ENCODE assay signal across 8 cellular contexts in the genomic region with DNA sequence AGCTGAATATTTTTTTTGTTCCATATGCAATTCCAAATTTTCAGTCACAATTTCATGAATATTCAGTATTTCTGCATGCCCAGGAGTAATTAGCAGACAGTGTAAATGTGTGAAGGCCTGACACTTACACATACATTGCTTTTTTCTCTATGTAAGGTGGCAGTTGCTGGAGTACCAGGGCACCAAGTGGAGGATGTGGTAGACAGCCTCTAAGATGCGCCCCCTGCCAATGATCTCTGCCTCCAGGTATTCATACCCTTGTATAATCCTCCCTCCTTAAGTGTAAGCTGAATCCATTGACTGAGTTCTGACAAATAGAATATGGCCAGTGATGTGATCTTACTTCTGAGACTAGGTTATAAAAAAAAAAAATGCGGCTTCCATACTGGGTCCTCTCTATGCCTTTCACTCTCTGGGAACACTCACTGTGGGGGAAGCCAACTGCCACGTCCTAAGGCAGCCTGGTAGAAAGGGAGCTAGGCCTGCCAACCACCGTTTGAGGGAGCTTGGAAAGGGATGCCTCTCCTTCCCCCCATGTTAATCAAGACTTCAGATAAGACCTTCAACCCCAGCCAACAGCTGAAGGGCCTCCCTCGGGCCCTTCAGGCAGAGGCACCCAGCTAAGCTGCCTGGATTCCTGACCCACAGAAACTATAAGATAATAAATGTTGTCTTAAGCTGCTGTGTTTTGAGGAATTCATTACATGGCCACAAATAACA.
DNase-seq lines count a peak whose midpoint lies in the region; ATAC-seq and TF ChIP-seq lines count a peak whose summit lies in the region.

No MANE protein-coding gene starts in this region.

- H3K4me2 ChIP-seq in BLaER1 treated with 17β-estradiol and CSF1 and Interleukin-3, amounts not matched to agents 10 nM and 100 nM = peak overlapping the region; percentile 88 to 99 (median 97); a peak in 21 of 22 replicates
- H3K4me2 ChIP-seq in parathyroid adenoma (ENCODE audit: low read length) = peak overlapping the region; percentile 41

- no peak for TF ChIP-seq POLR2A in esophagus muscularis mucosa (IDR thresholded peaks at IDR 0.05; ENCODE audit: low read depth)

- H3K4me1 ChIP-seq in BLaER1 treated with 17β-estradiol and CSF1 and Interleukin-3, amounts not matched to agents 10 nM and 100 nM = peaks cover 47 to 54% (median 49%) of the 10 kb centered on the region in 10 experiments
- peaks cover 52% of the 10 kb centered on the region for H3K4me1 ChIP-seq in SJCRH30
- peaks cover 57 to 76% (median 66%) of the 10 kb centered on the region in 4 donors for H3K4me1 ChIP-seq in esophagus muscularis mucosa
- H3K4me1 ChIP-seq in parathyroid adenoma = peaks cover 58% of the 10 kb centered on the region

- H3K79me2 ChIP-seq in parathyroid adenoma = peaks cover 6% of the 10 kb centered on the region

- H3K27ac ChIP-seq in BLaER1 treated with 17β-estradiol and CSF1 and Interleukin-3, amounts not matched to agents 10 nM and 100 nM = peak overlapping the region in 5 of 11 experiments; percentile 11 to 99 (median 98); a peak in 3 of 22 replicates
- H3K27ac ChIP-seq in SJCRH30 (peak overlapping the region; percentile 96), esophagus muscularis mucosa (replicated peaks in 1 of 4) (peak overlapping the region; percentile 97 to 99 (median 99)), parathyroid adenoma (peak overlapping the region; percentile 100)

- intact Hi-C loops in esophagus muscularis mucosa (cut with DNase I) = no loop called here

- peaks cover 0 to 18% (median 10%) of the 10 kb centered on the region in 11 experiments; a peak in 11 of 22 replicates for H4K20me1 ChIP-seq in BLaER1 treated with 17β-estradiol and CSF1 and Interleukin-3, amounts not matched to agents 10 nM and 100 nM

- peak overlapping the region in 2 of 10 experiments; percentile 85 to 89; a peak in 1 of 20 replicates for H3K4me3 ChIP-seq in BLaER1 treated with 17β-estradiol and CSF1 and Interleukin-3, amounts not matched to agents 10 nM and 100 nM
- peak overlapping the region; percentile 71 for H3K4me3 ChIP-seq in SJCRH30
- peak overlapping the region; percentile 5 to 37 (median 10) for H3K4me3 ChIP-seq in esophagus muscularis mucosa
- no peak overlapping the region for H3K4me3 ChIP-seq in parathyroid adenoma (ENCODE audit: low read depth, low read length)

- TF ChIP-seq CTCF in esophagus muscularis mucosa (IDR thresholded peaks at IDR 0.05) (no peak), parathyroid adenoma (IDR thresholded peaks at IDR 0.05) (no peak), omental fat pad (IDR thresholded peaks at IDR 0.05) (no peak)

- H3K9ac ChIP-seq in BLaER1 treated with 17β-estradiol and CSF1 and Interleukin-3, amounts not matched to agents 10 nM and 100 nM = peak overlapping the region in 2 of 11 experiments; percentile 98 to 99; a peak in 3 of 22 replicates
- no peak overlapping the region for H3K9ac ChIP-seq in parathyroid adenoma

- H3K36me3 ChIP-seq in BLaER1 treated with 17β-estradiol and CSF1 and Interleukin-3, amounts not matched to agents 10 nM and 100 nM = no peaks in the 10 kb centered on the region
- H3K36me3 ChIP-seq in SJCRH30 (no peaks in the 10 kb centered on the region), esophagus muscularis mucosa (no peaks in the 10 kb centered on the region), parathyroid adenoma (ENCODE audit: control insufficient read depth, insufficient read depth, low read length) (no peaks in the 10 kb centered on the region)

- ATAC-seq in omental fat pad (ENCODE audit: low FRiP score) = no peak

- no peaks in the 10 kb centered on the region for H3K9me3 ChIP-seq in BLaER1 treated with 17β-estradiol and CSF1 and Interleukin-3, amounts not matched to agents 10 nM and 100 nM (replicated peaks in 1 of 11)
- H3K9me3 ChIP-seq in SJCRH30 (replicated peaks) (no peaks in the 10 kb centered on the region), esophagus muscularis mucosa (no peaks in the 10 kb centered on the region), parathyroid adenoma (ENCODE audit: control insufficient read depth, low read length) (no peaks in the 10 kb centered on the region)

- H3K27me3 ChIP-seq in BLaER1 treated with 17β-estradiol and CSF1 and Interleukin-3, amounts not matched to agents 10 nM and 100 nM = no peaks in the 10 kb centered on the region
- no peaks in the 10 kb centered on the region for H3K27me3 ChIP-seq in SJCRH30
- H3K27me3 ChIP-seq in esophagus muscularis mucosa = no peaks in the 10 kb centered on the region
- no peaks in the 10 kb centered on the region for H3K27me3 ChIP-seq in parathyroid adenoma (ENCODE audit: control insufficient read depth, insufficient read depth, low read length)

- 53% methylated on average over 5 of the region's 5 CpGs for WGBS in esophagus muscularis mucosa

- DNase-seq in SJCRH30 = peak; percentile 65 to 78
- DNase-seq in esophagus muscularis mucosa (ENCODE audit: extremely low spot score) = no peak
- no peak for DNase-seq in omental fat pad (ENCODE audit: low spot score)
- no peak for DNase-seq in MV-4-11 (lab: John Stamatoyannopoulos, UW)
- DNase-seq in NCI-H1436 treated with DMSO at 0.1 percent for 48 hours (lab: John Stamatoyannopoulos, UW) = no peak
- DNase-seq in NCI-H146 (lab: John Stamatoyannopoulos, UW) = no peak

- no peak for TF ChIP-seq EP300 in esophagus muscularis mucosa (IDR thresholded peaks at IDR 0.05)

- H2AFZ ChIP-seq in parathyroid adenoma = peak overlapping the region; percentile 53

Comparison
In these comparisons a context has a peak if more than half of its experiments do, and no peak if none do; other contexts are left out.
1. DNase-seq: peak in SJCRH30 (2 of 2); none in esophagus muscularis mucosa (single experiment), omental fat pad (single experiment), MV-4-11 (single experiment), NCI-H1436 treated with DMSO at 0.1 percent for 48 hours (single experiment) and NCI-H146 (single experiment).